ENCODE assay signal across 25 cellular contexts in the genomic region with DNA sequence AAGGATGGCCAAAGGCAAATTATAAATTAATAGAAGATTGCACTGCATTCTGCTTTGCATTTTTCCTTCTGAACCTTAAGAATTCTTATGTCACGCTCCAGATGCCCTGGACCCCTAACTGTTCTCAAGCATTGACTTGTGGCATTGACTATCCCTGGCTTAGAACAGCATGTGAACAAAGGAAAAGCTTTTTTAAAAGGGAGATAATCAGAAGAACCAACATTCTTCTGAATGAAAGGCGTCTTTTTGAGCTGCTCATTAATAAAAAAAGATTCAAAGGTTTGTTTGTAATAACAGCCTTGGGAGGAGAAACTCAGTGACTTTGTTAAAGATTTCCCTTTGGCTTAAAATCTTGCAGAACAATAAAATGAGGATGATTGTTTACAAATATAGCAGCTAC.
"Had no signal": no experiment of that assay in that cellular context is flagged by ENCODE, and none has a peak within 500 bp of the region (broad histone marks: within the 10 kb centered on the region; RNA-seq: fewer than 3 reads in every experiment).

No MANE protein-coding gene starts in this region.

- H3K27ac Mint-ChIP-seq: naive thymus-derived CD8-positive, alpha-beta T cell; nephron progenitor cell; stimulated activated naive CD8-positive, alpha-beta T cell treated with anti-CD3 and anti-CD28 coated beads, Interleukin-15, amount 100 ng/mL, for 72 hours had no signal

- H3K4me1 ChIP-seq: foreskin keratinocyte, prostate gland, suprapubic skin, transverse colon, upper lobe of right lung, uterus had no signal

- H3K27me3 Mint-ChIP-seq: naive thymus-derived CD8-positive, alpha-beta T cell; stimulated activated naive CD8-positive, alpha-beta T cell treated with anti-CD3 and anti-CD28 coated beads, Interleukin-15, amount 100 ng/mL, for 72 hours had no signal

- H3K4me3 Mint-ChIP-seq: naive thymus-derived CD8-positive, alpha-beta T cell; nephron progenitor cell; stimulated activated naive CD8-positive, alpha-beta T cell treated with anti-CD3 and anti-CD28 coated beads, Interleukin-15, amount 100 ng/mL, for 72 hours had no signal

- H3K9me3 ChIP-seq: esophagus muscularis mucosa, prostate gland, right atrium auricular region, suprapubic skin, transverse colon, upper lobe of right lung, uterus had no signal

- H3K27me3 ChIP-seq: dorsolateral prefrontal cortex, esophagus muscularis mucosa, foreskin keratinocyte, hepatocyte, right atrium auricular region, suprapubic skin, transverse colon, upper lobe of right lung, uterus had no signal

- H3K4me3 ChIP-seq: dorsolateral prefrontal cortex, esophagus muscularis mucosa, hepatocyte, lower lobe of right lung, prostate gland, right atrium auricular region, smooth muscle cell, suprapubic skin, transverse colon, upper lobe of right lung, uterus had no signal

- DNase-seq: dorsolateral prefrontal cortex; effector CD8-positive, alpha-beta T cell; foreskin keratinocyte; head of caudate nucleus; left colon; left ventricle myocardium superior; lower lobe of right lung; naive thymus-derived CD8-positive, alpha-beta T cell; nephron progenitor cell; nucleus accumbens; stimulated activated CD4-positive, alpha-beta T cell treated with anti-CD3 and anti-CD28 coated beads, Interleukin-12 subunit alpha, Interleukin-12 subunit beta, amount 100 ng/mL, for 4 hours; stimulated activated CD4-positive, alpha-beta T cell treated with anti-CD3 and anti-CD28 coated beads, Interleukin-1b, Interleukin-23, amount 100 ng/mL, for 48 hours; stimulated activated CD4-positive, alpha-beta T cell treated with anti-CD3 and anti-CD28 coated beads, Interleukin-4, amount 100 ng/mL, for 1 hour; stimulated activated CD8-positive, alpha-beta memory T cell treated with anti-CD3 and anti-CD28 coated beads, Interleukin-4, amount 100 ng/mL, for 48 hours; stimulated activated naive CD4-positive, alpha-beta T cell; stimulated activated naive CD8-positive, alpha-beta T cell treated with anti-CD3 and anti-CD28 coated beads, Interleukin-15, amount 100 ng/mL, for 72 hours; transverse colon; upper lobe of right lung; uterus had no signal

- H3K36me3 ChIP-seq: esophagus muscularis mucosa, lower lobe of right lung, prostate gland, right atrium auricular region, suprapubic skin, transverse colon, upper lobe of right lung, uterus had no signal

- H3K4me1 Mint-ChIP-seq: nephron progenitor cell; stimulated activated naive CD8-positive, alpha-beta T cell treated with anti-CD3 and anti-CD28 coated beads, Interleukin-15, amount 100 ng/mL, for 72 hours had no signal

- H3K36me3 Mint-ChIP-seq: naive thymus-derived CD8-positive, alpha-beta T cell had no signal

- H3K9me3 Mint-ChIP-seq: nephron progenitor cell; stimulated activated naive CD8-positive, alpha-beta T cell treated with anti-CD3 and anti-CD28 coated beads, Interleukin-15, amount 100 ng/mL, for 72 hours had no signal

- H3K27ac ChIP-seq: dorsolateral prefrontal cortex, esophagus muscularis mucosa, foreskin keratinocyte, hepatocyte, lower lobe of right lung, prostate gland, right atrium auricular region, suprapubic skin, transverse colon, upper lobe of right lung, uterus had no signal
